ENCODE assay signal across 21 cellular contexts in genomic region chr17:39868554-39868942, GRCh38. TPM values are rescaled to one million over a fixed set of nuclear protein-coding genes. Genes with fewer than 3 reads are reported as not detected.
DNase-seq lines count a peak whose midpoint lies in the region; ATAC-seq and TF ChIP-seq lines count a peak whose summit lies in the region.
"Had no signal": no experiment of that assay in that cellular context is flagged by ENCODE, and none has a peak within 500 bp of the region (broad histone marks: within the 10 kb centered on the region; RNA-seq: fewer than 3 reads in every experiment).

No MANE protein-coding gene starts in this region.

- TF ChIP-seq POLR2A in sigmoid colon (IDR thresholded peaks at IDR 0.05), result no peak

- H3K27ac ChIP-seq in CD4-positive, CD25-positive, alpha-beta regulatory T cell (ENCODE audit: insufficient read depth, low read length, poor library complexity, severe bottlenecking), result no peak overlapping the region
- H3K27ac ChIP-seq in sigmoid colon, result no peak overlapping the region
- H3K27ac ChIP-seq: SJCRH30, uterus had no signal

- H3K9me3 Mint-ChIP-seq in CD4-positive, CD25-positive, alpha-beta regulatory T cell, result no peaks in the 10 kb centered on the region
- peaks cover 4% of the 10 kb centered on the region for H3K9me3 Mint-ChIP-seq in Calu3 (ENCODE audit: low read depth, unreplicated experiment)
- peaks cover 1% of the 10 kb centered on the region for H3K9me3 Mint-ChIP-seq in memory B cell

- BruUV-seq in Calu3 (replicated peaks; lab: Mats Ljungman, UMichigan), result no TSS peak

- WGBS in sigmoid colon, 2 donors, result 70 to 79% methylated on average over 17 of the region's 17 CpGs

- CTCF ChIA-PET in Calu3 (lab: Charles Lee), result interaction anchor here (0.6 to 9.3 kb wide), 50 partner anchors 9 to 824 kb away, joined by 3 to 1000 read pairs (median 4); partner anchors contain the start of genes ERBB2, GSDMA, GSDMB and MIEN1

- no peak overlapping the region for H3K4me3 ChIP-seq in CD4-positive, CD25-positive, alpha-beta regulatory T cell (ENCODE audit: low read depth, low read length)
- H3K4me3 ChIP-seq in sigmoid colon, result no peak overlapping the region
- H3K4me3 ChIP-seq: SJCRH30, uterus had no signal

- no peaks in the 10 kb centered on the region for H3K27me3 ChIP-seq in CD4-positive, CD25-positive, alpha-beta regulatory T cell (ENCODE audit: control insufficient read depth, insufficient read depth, low read length)
- peaks cover 23 to 54% (median 37%) of the 10 kb centered on the region in 3 donors for H3K27me3 ChIP-seq in sigmoid colon
- H3K27me3 ChIP-seq: SJCRH30 had no signal

- no peak for ATAC-seq in CD4-positive, CD25-positive, alpha-beta regulatory T cell (ENCODE audit: low read depth in 2 of 2)
- ATAC-seq in T-helper 17 cell (no peak), memory B cell (ENCODE audit: low read depth) (no peak), GM21786 (IDR thresholded peaks at IDR 0.05; ENCODE audit: unreplicated experiment) (no peak), left cardiac atrium (no peak)

- no peaks in the 10 kb centered on the region for H3K36me3 Mint-ChIP-seq in CD4-positive, CD25-positive, alpha-beta regulatory T cell
- H3K36me3 Mint-ChIP-seq in Calu3 (ENCODE audit: insufficient read depth, unreplicated experiment) (peaks cover 15% of the 10 kb centered on the region), T-helper 17 cell (ENCODE audit: low read depth) (no peaks in the 10 kb centered on the region), memory B cell (peaks cover 4% of the 10 kb centered on the region)

- H3K4me1 Mint-ChIP-seq in CD4-positive, CD25-positive, alpha-beta regulatory T cell, result peaks cover 25 to 45% (median 34%) of the 10 kb centered on the region in 4 donors
- peaks cover 31% of the 10 kb centered on the region for H3K4me1 Mint-ChIP-seq in Calu3 (ENCODE audit: low read depth, unreplicated experiment)
- peaks cover 31% of the 10 kb centered on the region for H3K4me1 Mint-ChIP-seq in T-helper 17 cell
- H3K4me1 Mint-ChIP-seq in memory B cell, result peaks cover 39% of the 10 kb centered on the region

- no peak for TF ChIP-seq EP300 in sigmoid colon (IDR thresholded peaks at IDR 0.05)

- no peaks in the 10 kb centered on the region for H3K36me3 ChIP-seq in CD4-positive, CD25-positive, alpha-beta regulatory T cell (ENCODE audit: control insufficient read depth, insufficient read depth, low read length)
- H3K36me3 ChIP-seq in sigmoid colon, result no peaks in the 10 kb centered on the region
- H3K36me3 ChIP-seq: SJCRH30, uterus had no signal

- H3K4me3 Mint-ChIP-seq in CD4-positive, CD25-positive, alpha-beta regulatory T cell, result peak overlapping the region; percentile 39 to 89 (median 76)
- H3K4me3 Mint-ChIP-seq in Calu3 (ENCODE audit: low read depth, unreplicated experiment) (no peak overlapping the region), T-helper 17 cell (peak overlapping the region; percentile 77), memory B cell (peak overlapping the region; percentile 71)

- no peak for DNase-seq in CD4-positive, CD25-positive, alpha-beta regulatory T cell
- peak; percentile 60 for DNase-seq in Calu3
- DNase-seq in T-helper 17 cell, result no peak
- DNase-seq in memory B cell (ENCODE audit: low spot score in 2 of 2), result no peak
- no peak for DNase-seq in sigmoid colon
- DNase-seq in left cardiac atrium, result no peak
- DNase-seq: AML-193; central memory CD4-positive, alpha-beta T cell; DMS 273 treated with DMSO at 0.1 percent for 48 hours; effector CD8-positive, alpha-beta T cell; GF-D8; head of caudate nucleus; NCI-H1417 treated with DMSO at 0.1 percent for 48 hours; NCI-H2171 treated with DMSO at 0.1 percent for 48 hours; NCI-H82; SJCRH30; T1000; uterus had no signal

- no peaks in the 10 kb centered on the region for H3K27me3 Mint-ChIP-seq in CD4-positive, CD25-positive, alpha-beta regulatory T cell
- H3K27me3 Mint-ChIP-seq in Calu3 (ENCODE audit: unreplicated experiment), result peaks cover 44% of the 10 kb centered on the region
- H3K27me3 Mint-ChIP-seq in T-helper 17 cell, result no peaks in the 10 kb centered on the region
- H3K27me3 Mint-ChIP-seq in memory B cell, result no peaks in the 10 kb centered on the region

- H3K27ac Mint-ChIP-seq in CD4-positive, CD25-positive, alpha-beta regulatory T cell, result peak overlapping the region; percentile 51 to 95 (median 60)
- no peak overlapping the region for H3K27ac Mint-ChIP-seq in Calu3 (ENCODE audit: unreplicated experiment)
- H3K27ac Mint-ChIP-seq in T-helper 17 cell, result peak overlapping the region; percentile 97
- H3K27ac Mint-ChIP-seq in memory B cell, result peak overlapping the region; percentile 99

- intact Hi-C loops in Calu3 (cut with micrococcal nuclease; ENCODE audit: unreplicated experiment) (no loop called here), sigmoid colon (cut with DNase I) (no loop called here), left cardiac atrium (cut with DNase I) (no loop called here)

- no peaks in the 10 kb centered on the region for H3K9me3 ChIP-seq in CD4-positive, CD25-positive, alpha-beta regulatory T cell (ENCODE audit: control insufficient read depth in 2 of 2, low read length in 2 of 2)
- no peaks in the 10 kb centered on the region for H3K9me3 ChIP-seq in T-helper 17 cell (ENCODE audit: control insufficient read depth, low read length, poor library complexity, severe bottlenecking)
- peaks cover 0 to 4% (median 0%) of the 10 kb centered on the region in 4 donors for H3K9me3 ChIP-seq in sigmoid colon
- H3K9me3 ChIP-seq: SJCRH30, uterus had no signal

- TF ChIP-seq CTCF in Calu3 (IDR thresholded peaks at IDR 0.05; ENCODE audit: unreplicated experiment), result no peak
- TF ChIP-seq CTCF in sigmoid colon (IDR thresholded peaks at IDR 0.05), result no peak

- H3K4me1 ChIP-seq in CD4-positive, CD25-positive, alpha-beta regulatory T cell (ENCODE audit: control insufficient read depth, insufficient read depth, low read length, poor library complexity, severe bottlenecking), result peaks cover 37% of the 10 kb centered on the region
- H3K4me1 ChIP-seq in sigmoid colon, result peaks cover 0 to 7% (median 7%) of the 10 kb centered on the region in 4 donors
- H3K4me1 ChIP-seq: SJCRH30, uterus had no signal

RNA-seq across cellular contexts. Expression of gene ZPBP2, which starts 0.5 kb away (rescaled TPM):
- total RNA-seq in CD4-positive, CD25-positive, alpha-beta regulatory T cell, result not detected
- not detected for polyA plus RNA-seq in CD4-positive, CD25-positive, alpha-beta regulatory T cell
- total RNA-seq in Calu3 (2022) (not detected in 2 replicates), T-helper 17 cell (under 1 TPM in 1 of 2 donors, not detected in 1; 0.37 TPM), sigmoid colon (not detected), left cardiac atrium (not detected)
- under 1 TPM in 1 of 3 donors, not detected in 2; 0.03 TPM for polyA plus RNA-seq in sigmoid colon
- total RNA-seq: lower leg skin, osteoblast, SJCRH30, uterus had no signal

RNA-seq across cellular contexts. Expression of gene IKZF3, which starts 4.4 kb away (rescaled TPM):
- total RNA-seq in CD4-positive, CD25-positive, alpha-beta regulatory T cell, result 146 TPM
- 10 to 100 TPM; 30.4 to 40.6 (median 34.1) TPM for polyA plus RNA-seq in CD4-positive, CD25-positive, alpha-beta regulatory T cell
- total RNA-seq in Calu3 (2022), result 30.9 and 41.0 TPM in 2 replicates
- total RNA-seq in T-helper 17 cell, result 100 to 1,000 TPM; 106 to 113 TPM
- total RNA-seq in sigmoid colon, result 1 to 10 TPM in 1 of 4 donors, under 1 TPM in 3; under 0.01 to 1.5 (median 0.34) TPM
- 10 to 100 TPM in 1 of 3 donors, under 1 TPM in 2; 0.23 to 12.3 (median 0.60) TPM for polyA plus RNA-seq in sigmoid colon
- 1 to 10 TPM; 1.0 to 1.7 TPM for total RNA-seq in left cardiac atrium
- total RNA-seq: osteoblast, SJCRH30 had no signal

RNA-seq across cellular contexts. Expression of gene GSDMB, which starts 49.9 kb away (rescaled TPM):
- 38.0 TPM for total RNA-seq in CD4-positive, CD25-positive, alpha-beta regulatory T cell
- polyA plus RNA-seq in CD4-positive, CD25-positive, alpha-beta regulatory T cell, result 1 to 10 TPM in 2 of 4 donors, under 1 TPM in 2; 0.69 to 1.8 (median 1.0) TPM
- 711 and 1,257 TPM in 2 replicates for total RNA-seq in Calu3 (2022)
- 10 to 100 TPM; 17.2 to 28.6 TPM for total RNA-seq in T-helper 17 cell
- 10 to 100 TPM in 1 of 4 donors, 1 to 10 TPM in 3; 2.0 to 22.7 (median 4.8) TPM for total RNA-seq in sigmoid colon
- polyA plus RNA-seq in sigmoid colon, result 100 to 1,000 TPM in 1 of 3 donors, 10 to 100 TPM in 2; 50.5 to 133 (median 94.8) TPM
- total RNA-seq in left cardiac atrium, result 1 to 10 TPM; 2.4 to 4.2 TPM

RNA-seq across cellular contexts. Expression of gene ORMDL3, which starts 58.9 kb away (rescaled TPM):
- 104 TPM for total RNA-seq in CD4-positive, CD25-positive, alpha-beta regulatory T cell
- polyA plus RNA-seq in CD4-positive, CD25-positive, alpha-beta regulatory T cell, result 100 to 1,000 TPM in 3 of 4 donors, 10 to 100 TPM in 1; 99.5 to 176 (median 127) TPM
- total RNA-seq in Calu3 (2022), result 1,738 and 1,968 TPM in 2 replicates
- 10 to 100 TPM; 76.0 to 88.9 TPM for total RNA-seq in T-helper 17 cell
- total RNA-seq in sigmoid colon, result 10 to 100 TPM; 39.8 to 55.7 (median 51.8) TPM
- 10 to 100 TPM; 39.0 to 72.9 (median 43.9) TPM for polyA plus RNA-seq in sigmoid colon
- 10 to 100 TPM; 39.7 to 50.4 TPM for total RNA-seq in left cardiac atrium

RNA-seq across cellular contexts. Expression of gene LRRC3C, which starts 59.0 kb away (rescaled TPM):
- total RNA-seq in CD4-positive, CD25-positive, alpha-beta regulatory T cell, result not detected
- under 1 TPM in 1 of 4 donors, not detected in 3; 0.38 TPM for polyA plus RNA-seq in CD4-positive, CD25-positive, alpha-beta regulatory T cell
- not detected in 2 replicates for total RNA-seq in Calu3 (2022)
- not detected for total RNA-seq in T-helper 17 cell
- total RNA-seq in sigmoid colon, result not detected
- under 1 TPM in 1 of 3 donors, not detected in 2; 0.07 TPM for polyA plus RNA-seq in sigmoid colon
- total RNA-seq in left cardiac atrium, result not detected
- total RNA-seq: osteoblast, SJCRH30 had no signal

Comparison
In these comparisons a context has a peak if more than half of its experiments do, and no peak if none do; other contexts are left out.
1. RNA of gene IKZF3, which starts 4.4 kb away (total RNA-seq): 146 TPM in CD4-positive, CD25-positive, alpha-beta regulatory T cell (single experiment), 106 to 113 TPM in T-helper 17 cell and 30.9 to 41.0 TPM in Calu3; 1.0 to 1.7 TPM in left cardiac atrium and under 0.01 to 1.5 TPM in sigmoid colon; every median in the first group is over 10 times any median in the second.
2. RNA of gene GSDMB, which starts 49.9 kb away (total RNA-seq): 711 to 1,257 TPM in Calu3; 38.0 TPM in CD4-positive, CD25-positive, alpha-beta regulatory T cell (single experiment), 17.2 to 28.6 TPM in T-helper 17 cell, 2.0 to 22.7 TPM in sigmoid colon and 2.4 to 4.2 TPM in left cardiac atrium; every median in the first group is over 10 times any median in the second.